Comparison of ENCODE assay signal across 8 cellular contexts in genomic region chr1:173714759-173715537, GRCh38. TPM values are rescaled to one million over a fixed set of nuclear protein-coding genes. Genes with fewer than 3 reads are reported as not detected.
DNase-seq lines count a peak whose midpoint lies in the region; ATAC-seq lines count a peak whose summit lies in the region.

A gene with protein sequence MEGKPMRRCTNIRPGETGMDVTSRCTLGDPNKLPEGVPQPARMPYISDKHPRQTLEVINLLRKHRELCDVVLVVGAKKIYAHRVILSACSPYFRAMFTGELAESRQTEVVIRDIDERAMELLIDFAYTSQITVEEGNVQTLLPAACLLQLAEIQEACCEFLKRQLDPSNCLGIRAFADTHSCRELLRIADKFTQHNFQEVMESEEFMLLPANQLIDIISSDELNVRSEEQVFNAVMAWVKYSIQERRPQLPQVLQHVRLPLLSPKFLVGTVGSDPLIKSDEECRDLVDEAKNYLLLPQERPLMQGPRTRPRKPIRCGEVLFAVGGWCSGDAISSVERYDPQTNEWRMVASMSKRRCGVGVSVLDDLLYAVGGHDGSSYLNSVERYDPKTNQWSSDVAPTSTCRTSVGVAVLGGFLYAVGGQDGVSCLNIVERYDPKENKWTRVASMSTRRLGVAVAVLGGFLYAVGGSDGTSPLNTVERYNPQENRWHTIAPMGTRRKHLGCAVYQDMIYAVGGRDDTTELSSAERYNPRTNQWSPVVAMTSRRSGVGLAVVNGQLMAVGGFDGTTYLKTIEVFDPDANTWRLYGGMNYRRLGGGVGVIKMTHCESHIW (plus strand): TSS chr1:173714981. CDS start chr1:173716044, 1,063 bp downstream.

- H3K27ac ChIP-seq in BLaER1 treated with 17β-estradiol and CSF1 and Interleukin-3, amounts not matched to agents 10 nM and 100 nM = peak within 1 kb of the TSS; percentile 60 to 86 (median 79)

- peaks cover 6% of the 10 kb centered on the region for H3K9me3 Mint-ChIP-seq in activated CD4-positive, alpha-beta T cell treated with anti-CD3 and anti-CD28 coated beads, Interleukin-2, amount 10 ng/mL, durations not matched to agents 24 days and 14 days

- H3K9ac ChIP-seq in BLaER1 treated with 17β-estradiol and CSF1 and Interleukin-3, amounts not matched to agents 10 nM and 100 nM = peak within 1 kb of the TSS; percentile 81 to 88 (median 85)

- H3K4me3 ChIP-seq in BLaER1 treated with 17β-estradiol and CSF1 and Interleukin-3, amounts not matched to agents 10 nM and 100 nM = peak within 1 kb of the TSS; percentile 63 to 88 (median 78)

- H3K27me3 ChIP-seq in BLaER1 treated with 17β-estradiol and CSF1 and Interleukin-3, amounts not matched to agents 10 nM and 100 nM = no peaks in the 10 kb centered on the region

- H3K4me3 Mint-ChIP-seq in activated CD4-positive, alpha-beta T cell treated with anti-CD3 and anti-CD28 coated beads, Interleukin-2, amount 10 ng/mL, durations not matched to agents 24 days and 14 days = peak within 1 kb of the TSS; percentile 96

- H3K4me2 ChIP-seq in BLaER1 treated with 17β-estradiol and CSF1 and Interleukin-3, amounts not matched to agents 10 nM and 100 nM = peak within 1 kb of the TSS; percentile 74 to 92 (median 80)

- ATAC-seq in GM19324 (IDR thresholded peaks at IDR 0.05; ENCODE audit: low FRiP score, unreplicated experiment) (peak; percentile 94), HG03469 (IDR thresholded peaks at IDR 0.05; ENCODE audit: unreplicated experiment) (peak; percentile 86)

- H3K27me3 Mint-ChIP-seq in activated CD4-positive, alpha-beta T cell treated with anti-CD3 and anti-CD28 coated beads, Interleukin-2, amount 10 ng/mL, durations not matched to agents 24 days and 14 days = peaks cover 23% of the 10 kb centered on the region

- peak; percentile 97 for DNase-seq in NCI-H526 treated with DMSO at 0.1 percent for 48 hours (lab: John Stamatoyannopoulos, UW)
- peak; percentile 96 for DNase-seq in activated CD4-positive, alpha-beta T cell treated with anti-CD3 and anti-CD28 coated beads, Interleukin-2, amount 10 ng/mL, durations not matched to agents 24 days and 14 days
- DNase-seq in dedifferentiated amniotic fluid mesenchymal stem cell (ENCODE audit: extremely low spot score) = peak; percentile 89
- peak; percentile 96 for DNase-seq in left kidney (ENCODE audit: low read depth, low spot score)
- peak; percentile 79 to 86 for DNase-seq in stimulated activated CD4-positive, alpha-beta T cell treated with anti-CD3 and anti-CD28 coated beads, Interleukin-2, amount 100 ng/mL, for 24 hours

- H3K4me1 ChIP-seq in BLaER1 treated with 17β-estradiol and CSF1 and Interleukin-3, amounts not matched to agents 10 nM and 100 nM = peaks cover 6 to 25% (median 15%) of the 10 kb centered on the region in 10 experiments; a peak in 18 of 20 replicates

- peak within 1 kb of the TSS; percentile 95 for H3K27ac Mint-ChIP-seq in activated CD4-positive, alpha-beta T cell treated with anti-CD3 and anti-CD28 coated beads, Interleukin-2, amount 10 ng/mL, durations not matched to agents 24 days and 14 days

- intact Hi-C loops in activated CD4-positive, alpha-beta T cell treated with anti-CD3 and anti-CD28 coated beads, Interleukin-2, amount 10 ng/mL, durations not matched to agents 24 days and 14 days (cut with micrococcal nuclease) = loop anchor here (1.0 to 2.0 kb wide), 6 partner anchors 109 to 1284 kb away; partner anchors contain the start of genes CACYBP, CENPL, DARS2 and ZBTB37

- H3K4me1 Mint-ChIP-seq in activated CD4-positive, alpha-beta T cell treated with anti-CD3 and anti-CD28 coated beads, Interleukin-2, amount 10 ng/mL, durations not matched to agents 24 days and 14 days = peaks cover 18% of the 10 kb centered on the region

- H3K36me3 Mint-ChIP-seq in activated CD4-positive, alpha-beta T cell treated with anti-CD3 and anti-CD28 coated beads, Interleukin-2, amount 10 ng/mL, durations not matched to agents 24 days and 14 days (ENCODE audit: low read depth) = peaks cover 20% of the 10 kb centered on the region

- H3K36me3 ChIP-seq in BLaER1 treated with 17β-estradiol and CSF1 and Interleukin-3, amounts not matched to agents 10 nM and 100 nM = peaks cover 7 to 26% (median 21%) of the 10 kb centered on the region in 11 experiments

- no peaks in the 10 kb centered on the region for H3K9me3 ChIP-seq in BLaER1 treated with 17β-estradiol and CSF1 and Interleukin-3, amounts not matched to agents 10 nM and 100 nM (replicated peaks in 1 of 11)

- peaks cover 0 to 7% (median 0%) of the 10 kb centered on the region in 11 experiments; a peak in 5 of 22 replicates for H4K20me1 ChIP-seq in BLaER1 treated with 17β-estradiol and CSF1 and Interleukin-3, amounts not matched to agents 10 nM and 100 nM

RNA-seq across cellular contexts. Expression of the gene that starts here (rescaled TPM):
- total RNA-seq in activated CD4-positive, alpha-beta T cell treated with anti-CD3 and anti-CD28 coated beads, Interleukin-2, amount 10 ng/mL, durations not matched to agents 24 days and 14 days = 15.4 and 17.1 TPM in 2 replicates

Comparison
In these comparisons a context has a peak if more than half of its experiments do, and no peak if none do; other contexts are left out.
1. Peak in every context shown above with its lines: DNase-seq, ATAC-seq, H3K4me3 ChIP-seq and H3K27ac ChIP-seq.